In the genomic region with DNA sequence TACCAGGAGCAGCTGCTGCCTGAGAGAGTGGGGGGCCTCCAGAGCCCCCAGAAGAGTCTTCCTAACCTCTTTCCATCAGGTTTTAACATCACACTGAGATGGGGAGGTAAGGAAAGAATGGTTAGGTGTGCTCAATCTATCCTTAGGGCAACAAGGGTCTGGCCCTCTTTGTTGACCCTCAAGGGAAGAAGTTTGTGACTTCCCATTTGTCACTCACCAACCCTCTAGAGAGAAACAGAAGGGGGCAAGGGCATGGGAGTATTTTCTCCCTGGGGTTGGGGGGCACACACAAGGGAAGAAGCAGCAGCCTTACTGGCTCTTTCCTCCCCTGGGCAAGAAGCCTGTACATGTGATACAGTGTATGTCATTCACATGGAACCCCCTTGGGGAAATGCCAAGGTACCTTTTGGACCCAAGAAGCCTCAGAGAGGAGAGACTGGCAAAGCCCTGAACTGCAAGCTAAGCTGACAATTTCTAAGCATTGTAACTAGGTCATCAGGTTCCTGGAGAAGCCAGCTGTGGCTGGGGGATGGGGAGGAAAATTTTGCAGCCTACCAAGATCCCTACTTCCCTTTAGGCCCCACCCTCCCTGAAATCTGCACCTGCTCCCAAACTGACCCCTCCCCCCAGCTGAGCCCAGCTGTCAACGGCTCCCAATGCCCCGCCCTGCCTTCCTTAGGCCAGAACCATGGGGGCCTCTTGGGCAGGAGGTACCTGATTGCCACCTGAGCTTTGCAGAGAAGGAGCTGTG, we compare ENCODE assay signal across 7 cellular contexts. TPM values are rescaled to one million over a fixed set of nuclear protein-coding genes. Genes with fewer than 3 reads are reported as not detected.
DNase-seq lines count a peak whose midpoint lies in the region; ATAC-seq and TF ChIP-seq lines count a peak whose summit lies in the region.

No MANE protein-coding gene starts in this region.

- no CpG with 5 or more reads among the region's 2 CpGs for WGBS in esophagus squamous epithelium, 2 donors

- no peak overlapping the region for H2AFZ ChIP-seq in OCI-LY7 (ENCODE audit: low read length)

- peak overlapping the region; percentile 75 for H3K4me2 ChIP-seq in OCI-LY7 (ENCODE audit: low read length)

- H3K36me3 ChIP-seq in OCI-LY7 (ENCODE audit: insufficient read depth, low read length): peaks cover 72% of the 10 kb centered on the region
- peaks cover 0 to 30% (median 10%) of the 10 kb centered on the region in 3 donors for H3K36me3 ChIP-seq in esophagus squamous epithelium

- H3K4me3 ChIP-seq in OCI-LY7 (ENCODE audit: low read depth, low read length, poor library complexity, severe bottlenecking) (peak overlapping the region; percentile 49), esophagus squamous epithelium (no peak overlapping the region)

- no peaks in the 10 kb centered on the region for H3K27me3 ChIP-seq in esophagus squamous epithelium

- TF ChIP-seq POLR2A in esophagus squamous epithelium (IDR thresholded peaks at IDR 0.05): no peak

- CTCF ChIA-PET in OCI-LY7 (lab: Charles Lee; ENCODE audit: unreplicated experiment): interaction anchor here (2.9 kb wide), 1 partner anchor 46 kb away, joined by 11 read pairs; no protein-coding TSS in a partner anchor

- DNase-seq in MV-4-11 (lab: John Stamatoyannopoulos, UW): peak; percentile 59
- peak; percentile 93 for DNase-seq in OCI-LY7 (ENCODE audit: low spot score)
- no peak for DNase-seq in esophagus squamous epithelium (lab: John Stamatoyannopoulos, UW)
- no peak for DNase-seq in stimulated activated naive CD8-positive, alpha-beta T cell treated with anti-CD3 and anti-CD28 coated beads, Interleukin-15, Interleukin-2, amounts not matched to agents 100 U/mL and 50 U/mL, for 24 hours
- no peak for DNase-seq in CD1c-positive myeloid dendritic cell (ENCODE audit: extremely low spot score)

- ATAC-seq in stimulated activated naive CD8-positive, alpha-beta T cell treated with anti-CD3 and anti-CD28 coated beads, Interleukin-15, Interleukin-2, amounts not matched to agents 100 U/mL and 50 U/mL, for 24 hours: peak; percentile 13
- ATAC-seq in GM21367 (IDR thresholded peaks at IDR 0.05; ENCODE audit: unreplicated experiment) (no peak), esophagus mucosa (no peak)

- H3K9me3 ChIP-seq in OCI-LY7 (ENCODE audit: low read length) (peaks cover 3% of the 10 kb centered on the region; the same call in 1 of the 2 replicates), esophagus squamous epithelium (no peaks in the 10 kb centered on the region)

- H3K4me1 ChIP-seq in OCI-LY7 (ENCODE audit: insufficient read depth, low read length, poor library complexity, severe bottlenecking) (peaks cover 91% of the 10 kb centered on the region), esophagus squamous epithelium (peaks cover 53 to 95% (median 77%) of the 10 kb centered on the region in 3 donors)

- H3K9me2 ChIP-seq in OCI-LY7 (ENCODE audit: insufficient read depth, low read length): no peaks in the 10 kb centered on the region

- BruUV-seq in OCI-LY7 (replicated peaks; lab: Mats Ljungman, UMichigan): no TSS peak

- H3K79me2 ChIP-seq in OCI-LY7 (ENCODE audit: insufficient read depth, low read depth, low read length): peaks cover 75% of the 10 kb centered on the region

- H3K27ac ChIP-seq in OCI-LY7 (ENCODE audit: low read depth, low read length, poor library complexity, severe bottlenecking) (peak overlapping the region; percentile 98), esophagus squamous epithelium (peak overlapping the region; percentile 62 to 98 (median 91))

- TF ChIP-seq CTCF in OCI-LY7 (conservative IDR thresholded peaks at IDR 0.05; ENCODE audit: low read length): no peak
- no peak for TF ChIP-seq CTCF in esophagus squamous epithelium (IDR thresholded peaks at IDR 0.05)

- intact Hi-C loops in OCI-LY7 (cut with micrococcal nuclease; ENCODE audit: unreplicated experiment): loop anchor here (1.0 kb wide), 3 partner anchors 15 to 47 kb away; no protein-coding TSS in a partner anchor
- intact Hi-C loops in esophagus squamous epithelium (cut with DNase I): no loop called here

- POLR2A ChIA-PET in OCI-LY7 (lab: Charles Lee): interaction anchor here (0.5 to 5.9 kb wide), 10 partner anchors 8 to 306 kb away, joined by 3 to 43 read pairs (median 5); no protein-coding TSS in a partner anchor

- no peaks in the 10 kb centered on the region for H4K20me1 ChIP-seq in OCI-LY7 (ENCODE audit: insufficient read depth, low read length)

RNA-seq across cellular contexts. Expression of a gene that starts 14.5 kb away (rescaled TPM):
- total RNA-seq in OCI-LY7 (2014; rRNA removed; shearing (Covaris generic)): 83.2 and 88.8 TPM in 2 replicates
- total RNA-seq in OCI-LY7 (2022) (64.2 and 71.5 TPM in 2 replicates), esophagus squamous epithelium (100 to 1,000 TPM in 1 of 4 donors, 10 to 100 TPM in 3; 65.4 to 105 (median 90.1) TPM), esophagus mucosa (76.6 TPM)

RNA-seq across cellular contexts. Expression of a gene that starts 30.9 kb away (rescaled TPM):
- 121 and 134 TPM in 2 replicates for total RNA-seq in OCI-LY7 (2014; rRNA removed; shearing (Covaris generic))
- total RNA-seq in OCI-LY7 (2022): 173 and 183 TPM in 2 replicates
- total RNA-seq in esophagus squamous epithelium: 10 to 100 TPM; 11.4 to 47.1 (median 18.2) TPM
- total RNA-seq in esophagus mucosa: 32.6 TPM

Comparison
In these comparisons a context has a peak if more than half of its experiments do, and no peak if none do; other contexts are left out.
1. DNase-seq: peak in MV-4-11 (single experiment) and OCI-LY7 (single experiment); none in esophagus squamous epithelium (single experiment), stimulated activated naive CD8-positive, alpha-beta T cell treated with anti-CD3 and anti-CD28 coated beads, Interleukin-15, Interleukin-2, amounts not matched to agents 100 U/mL and 50 U/mL, for 24 hours (single experiment) and CD1c-positive myeloid dendritic cell (single experiment).